8 cellular contexts compared by ENCODE assay signal in genomic region chr10:128463991-128464755, GRCh38.
DNase-seq lines count a peak whose midpoint lies in the region; ATAC-seq and TF ChIP-seq lines count a peak whose summit lies in the region.

No MANE protein-coding gene starts in this region.

- H3K9me3 ChIP-seq in WERI-Rb-1 (ENCODE audit: severe bottlenecking): no peaks in the 10 kb centered on the region
- no peaks in the 10 kb centered on the region for H3K9me3 ChIP-seq in right cardiac atrium (ENCODE audit: control insufficient read depth, low read length)
- peaks cover 0 to 3% of the 10 kb centered on the region in 2 donors for H3K9me3 ChIP-seq in stomach smooth muscle (ENCODE audit: control insufficient read depth in 2 of 2, low read length in 2 of 2)

- intact Hi-C loops in activated naive CD4-positive, alpha-beta T cell treated with anti-CD3 and anti-CD28 coated beads for 36 hours (cut with micrococcal nuclease): no loop called here
- intact Hi-C loops in right cardiac atrium (cut with DNase I): no loop called here

- CTCF ChIA-PET in activated naive CD4-positive, alpha-beta T cell treated with anti-CD3 and anti-CD28 coated beads for 36 hours (lab: Charles Lee): no interaction called here

- H3K4me3 ChIP-seq in WERI-Rb-1 (ENCODE audit: low read depth, low read length) (no peak overlapping the region), right cardiac atrium (ENCODE audit: low read length) (no peak overlapping the region), stomach smooth muscle (ENCODE audit: low read length in 2 of 2) (peak overlapping the region in 1 of 2 donors; percentile 52)

- H3K9me3 Mint-ChIP-seq in activated naive CD4-positive, alpha-beta T cell treated with anti-CD3 and anti-CD28 coated beads for 36 hours: no peaks in the 10 kb centered on the region

- no peaks in the 10 kb centered on the region for H3K4me1 Mint-ChIP-seq in activated naive CD4-positive, alpha-beta T cell treated with anti-CD3 and anti-CD28 coated beads for 36 hours (ENCODE audit: low read depth)

- TF ChIP-seq CTCF in WERI-Rb-1 (IDR thresholded peaks at IDR 0.05; ENCODE audit: low read depth, low read length): no peak

- peak; percentile 19 for DNase-seq in activated naive CD4-positive, alpha-beta T cell treated with anti-CD3 and anti-CD28 coated beads for 36 hours
- no peak for DNase-seq in activated naive CD4-positive, alpha-beta T cell treated with Interleukin-2 at 50 U/mL for 16 hours
- peak; percentile 65 for DNase-seq in WERI-Rb-1
- DNase-seq in right cardiac atrium: no peak
- DNase-seq in SHP77 (lab: John Stamatoyannopoulos, UW): no peak

- WGBS in right cardiac atrium: 70% methylated on average over 4 of the region's 4 CpGs

- H3K36me3 ChIP-seq in WERI-Rb-1: no peaks in the 10 kb centered on the region
- H3K36me3 ChIP-seq in stomach smooth muscle (ENCODE audit: control insufficient read depth in 2 of 2, insufficient read depth in 2 of 2, low read length in 2 of 2): peaks cover 0 to 2% of the 10 kb centered on the region in 2 donors

- H3K27me3 ChIP-seq in WERI-Rb-1 (ENCODE audit: insufficient read depth, low read depth, severe bottlenecking): peaks cover 3% of the 10 kb centered on the region
- no peaks in the 10 kb centered on the region for H3K27me3 ChIP-seq in right cardiac atrium (ENCODE audit: control insufficient read depth, insufficient read depth)
- H3K27me3 ChIP-seq in stomach smooth muscle (ENCODE audit: control insufficient read depth in 1 of 2, insufficient read depth in 2 of 2, low read length in 2 of 2): peaks cover 0 to 8% of the 10 kb centered on the region in 2 donors

- no peaks in the 10 kb centered on the region for H3K36me3 Mint-ChIP-seq in activated naive CD4-positive, alpha-beta T cell treated with anti-CD3 and anti-CD28 coated beads for 36 hours (ENCODE audit: low read depth)

- ATAC-seq in right cardiac atrium (peak; percentile 53 to 66), GM21576 (IDR thresholded peaks at IDR 0.05; ENCODE audit: unreplicated experiment) (no peak), HG03520 (IDR thresholded peaks at IDR 0.05; ENCODE audit: unreplicated experiment) (no peak)

- H3K4me1 ChIP-seq in right cardiac atrium (ENCODE audit: control insufficient read depth, insufficient read depth, low read length) (no peaks in the 10 kb centered on the region), stomach smooth muscle (ENCODE audit: control insufficient read depth, insufficient read depth, low read length) (peaks cover 3% of the 10 kb centered on the region)

- H3K27ac Mint-ChIP-seq in activated naive CD4-positive, alpha-beta T cell treated with anti-CD3 and anti-CD28 coated beads for 36 hours: no peak overlapping the region

- H3K27ac ChIP-seq in WERI-Rb-1: no peak overlapping the region
- no peak overlapping the region for H3K27ac ChIP-seq in right cardiac atrium (ENCODE audit: low read length)
- peak overlapping the region; percentile 64 for H3K27ac ChIP-seq in stomach smooth muscle (ENCODE audit: low read length)

- H3K9ac ChIP-seq in stomach smooth muscle (ENCODE audit: low read length in 2 of 2): peak overlapping the region in 1 of 2 donors; percentile 58

- H3K27me3 Mint-ChIP-seq in activated naive CD4-positive, alpha-beta T cell treated with anti-CD3 and anti-CD28 coated beads for 36 hours (ENCODE audit: low read depth): no peaks in the 10 kb centered on the region

- no peak overlapping the region for H3K4me3 Mint-ChIP-seq in activated naive CD4-positive, alpha-beta T cell treated with anti-CD3 and anti-CD28 coated beads for 36 hours

Comparison
In these comparisons a context has a peak if more than half of its experiments do, and no peak if none do; other contexts are left out.
1. DNase-seq: peak in activated naive CD4-positive, alpha-beta T cell treated with anti-CD3 and anti-CD28 coated beads for 36 hours (single experiment) and WERI-Rb-1 (single experiment); none in activated naive CD4-positive, alpha-beta T cell treated with Interleukin-2 at 50 U/mL for 16 hours (single experiment), right cardiac atrium (0 of 3) and SHP77 (0 of 2).
2. ATAC-seq: peak in right cardiac atrium (2 of 2); none in GM21576 (single experiment) and HG03520 (single experiment).